In genomic region chr19:14111486-14111885, GRCh38 we compare ENCODE assay signal across 25 cellular contexts. TPM values are rescaled to one million over a fixed set of nuclear protein-coding genes. Genes with fewer than 3 reads are reported as not detected.
DNase-seq lines count a peak whose midpoint lies in the region; ATAC-seq and TF ChIP-seq lines count a peak whose summit lies in the region.
"Had no signal": no experiment of that assay in that cellular context is flagged by ENCODE, and none has a peak within 500 bp of the region (broad histone marks: within the 10 kb centered on the region; RNA-seq: fewer than 3 reads in every experiment).

No MANE protein-coding gene starts in this region.

- 0 out of 2 replicates have a peak overlapping the region, but pooled peaks have one; percentile 18 for H3K27ac ChIP-seq in DND-41 (ENCODE audit: low read length)
- peak overlapping the region; percentile 56 for H3K27ac ChIP-seq in RWPE1
- H3K27ac ChIP-seq in ovary = peak overlapping the region; percentile 85 to 96

- no peak overlapping the region for H3K4me2 ChIP-seq in DND-41 (ENCODE audit: insufficient read depth, low read length)

- H3K4me1 ChIP-seq in DND-41 (ENCODE audit: insufficient read depth, low read length) = peaks cover 12% of the 10 kb centered on the region
- peaks cover 36% of the 10 kb centered on the region for H3K4me1 ChIP-seq in ovary (ENCODE audit: insufficient read depth)

- CTCF ChIA-PET in RWPE1 (lab: Yijun Ruan, JAX) = no interaction called here

- no peak for ATAC-seq in DND-41 (ENCODE audit: insufficient read depth, low read depth)
- no peak for ATAC-seq in omental fat pad (ENCODE audit: low FRiP score)
- ATAC-seq in GM18867 (IDR thresholded peaks at IDR 0.05; ENCODE audit: unreplicated experiment) = no peak
- ATAC-seq: esophagus mucosa, HCT116, T-cell had no signal

- intact Hi-C loops in ovary (cut with DNase I) = no loop called here

- H3K36me3 ChIP-seq in DND-41 (ENCODE audit: insufficient read depth, low read length) (peaks cover 6% of the 10 kb centered on the region), ovary (no peaks in the 10 kb centered on the region)

- H3K9me3 ChIP-seq in DND-41 (ENCODE audit: insufficient read depth, low read length, severe bottlenecking) (no peaks in the 10 kb centered on the region), ovary (no peaks in the 10 kb centered on the region)
- H3K9me3 ChIP-seq: upper lobe of left lung had no signal

- TF ChIP-seq CTCF in DND-41 (IDR thresholded peaks at IDR 0.05; ENCODE audit: borderline replicate concordance, extremely low read depth, low read length, poor library complexity, severe bottlenecking) (no peak), RWPE1 (conservative IDR thresholded peaks at IDR 0.05; ENCODE audit: low read depth) (no peak), ovary (IDR thresholded peaks at IDR 0.05) (no peak), omental fat pad (IDR thresholded peaks at IDR 0.05) (no peak)

- peaks cover 49% of the 10 kb centered on the region for H3K79me2 ChIP-seq in DND-41 (ENCODE audit: insufficient read depth, low read length)

- POLR2A ChIA-PET in RWPE1 (lab: Yijun Ruan, JAX; ENCODE audit: low non-redundant PET) = interaction anchor here (0.7 kb wide), 1 partner anchor 439 kb away, joined by 3 read pairs; no protein-coding TSS in a partner anchor

- DNase-seq in DND-41 (no peak), RWPE1 (ENCODE audit: low spot score) (no peak), ovary (no peak), omental fat pad (ENCODE audit: low spot score) (no peak), SW 1271 (lab: John Stamatoyannopoulos, UW) (no peak)
- DNase-seq: activated CD4-positive, alpha-beta T cell treated with anti-CD3 and anti-CD28 coated beads, Interleukin-2, amount 50 U/mL, for 1 hour; activated naive CD4-positive, alpha-beta T cell; activated T-cell treated with anti-CD3 and anti-CD28 coated beads for 4 hours; AML-193; effector CD8-positive, alpha-beta T cell; glutamatergic neuron; NCI-H1417 treated with DMSO at 0.1 percent for 48 hours; NCI-H2171; NCI-H526; nucleus accumbens; stimulated activated naive CD4-positive, alpha-beta T cell treated with Interleukin-2 at 50 U/mL for 16 hours; T-cell; upper lobe of left lung had no signal

- H4K20me1 ChIP-seq in DND-41 (ENCODE audit: insufficient read depth, low read length) = peaks cover 25% of the 10 kb centered on the region

- no peak for TF ChIP-seq POLR2A in ovary (IDR thresholded peaks at IDR 0.05)

- WGBS in ovary, 3 donors = 67 to 80% (median 75%) methylated on average over 1 of the region's 1 CpG

- H3K27me3 ChIP-seq in DND-41 (ENCODE audit: insufficient read depth, low read length, poor library complexity) (no peaks in the 10 kb centered on the region), ovary (no peaks in the 10 kb centered on the region)
- H3K27me3 ChIP-seq: upper lobe of left lung had no signal

- TF ChIP-seq EP300 in ovary (IDR thresholded peaks at IDR 0.05) = no peak

- no peak overlapping the region for H3K9ac ChIP-seq in DND-41 (ENCODE audit: low read depth, low read length)

- no peak overlapping the region for H2AFZ ChIP-seq in DND-41 (ENCODE audit: low read depth, low read length)

- H3K4me3 ChIP-seq in DND-41 (ENCODE audit: low read depth in 1 of 2, low read length in 2 of 2) (no peak overlapping the region), ovary (peak overlapping the region; percentile 15)
- H3K4me3 ChIP-seq: upper lobe of left lung had no signal

RNA-seq across cellular contexts. Expression of gene PRKACA, which starts 6.1 kb away (rescaled TPM):
- total RNA-seq in ovary (100 to 1,000 TPM in 5 of 7 donors, 10 to 100 TPM in 2; 33.3 to 280 (median 201) TPM), omental fat pad (10 to 100 TPM; 31.5 to 56.1 (median 45.1) TPM)
- polyA plus RNA-seq in ovary = 100 to 1,000 TPM; 104 to 207 TPM

RNA-seq across cellular contexts. Expression of gene SAMD1, which starts 20.9 kb away (rescaled TPM):
- total RNA-seq in ovary (10 to 100 TPM; 13.6 to 68.3 (median 41.0) TPM), omental fat pad (10 to 100 TPM in 2 of 4 donors, 1 to 10 TPM in 2; 8.6 to 22.5 (median 10.8) TPM)
- polyA plus RNA-seq in ovary = 10 to 100 TPM; 10.5 to 23.6 TPM

RNA-seq across cellular contexts. Expression of gene ASF1B, which starts 24.9 kb away (rescaled TPM):
- total RNA-seq in ovary (1 to 10 TPM in 4 of 7 donors, under 1 TPM in 3; 0.12 to 4.9 (median 1.0) TPM), omental fat pad (1 to 10 TPM in 1 of 4 donors, under 1 TPM in 2, not detected in 1; 0.37 to 2.5 (median 0.95) TPM)
- polyA plus RNA-seq in ovary = 1 to 10 TPM in 1 of 2 donors, under 1 TPM in 1; 0.99 to 1.6 TPM

RNA-seq across cellular contexts. Expression of gene C19orf67, which starts 25.9 kb away (rescaled TPM):
- total RNA-seq in ovary = not detected
- under 1 TPM in 1 of 2 donors, not detected in 1; 0.08 TPM for polyA plus RNA-seq in ovary
- total RNA-seq in omental fat pad = not detected
- total RNA-seq: astrocyte, cerebellum, M059J had no signal
- polyA plus RNA-seq: liver had no signal

RNA-seq across cellular contexts. Expression of gene MISP3, which starts 38.9 kb away (rescaled TPM):
- 10 to 100 TPM in 1 of 7 donors, 1 to 10 TPM in 1, under 1 TPM in 5; 0.28 to 13.9 (median 0.53) TPM for total RNA-seq in ovary
- polyA plus RNA-seq in ovary = 1 to 10 TPM in 1 of 2 donors, under 1 TPM in 1; 0.80 to 1.3 TPM
- total RNA-seq in omental fat pad = 1 to 10 TPM in 3 of 4 donors, not detected in 1; 1.6 to 3.0 (median 2.8) TPM

Comparison
In these comparisons a context has a peak if more than half of its experiments do, and no peak if none do; other contexts are left out.
1. H3K27ac ChIP-seq: peak in every context shown above with its lines; median percentile 90 in ovary; 56 in RWPE1; 18 in DND-41.